Comparison of ENCODE assay signal across 8 cellular contexts in genomic region chr2:209960676-209961630, GRCh38. TPM values are rescaled to one million over a fixed set of nuclear protein-coding genes. Genes with fewer than 3 reads are reported as not detected.
DNase-seq lines count a peak whose midpoint lies in the region; ATAC-seq and TF ChIP-seq lines count a peak whose summit lies in the region.

No MANE protein-coding gene starts in this region.

- peak; percentile 32 to 79 (median 68) for TF ChIP-seq CTCF in heart right ventricle (IDR thresholded peaks at IDR 0.05)

- 29 to 35% methylated on average over 4 of the region's 4 CpGs for WGBS in heart right ventricle, 2 donors

- H3K27me3 ChIP-seq in heart right ventricle, result no peaks in the 10 kb centered on the region

- DNase-seq in G401 (ENCODE audit: low spot score), result peak; percentile 64
- peak; percentile 29 for DNase-seq in HK-2 (ENCODE audit: unreplicated experiment)
- peak; percentile 31 to 84 for DNase-seq in NOMO-1 (lab: John Stamatoyannopoulos, UW; ENCODE audit: unreplicated experiment in 2 of 2)
- peak; percentile 25 for DNase-seq in activated naive CD4-positive, alpha-beta T cell treated with anti-CD3 and anti-CD28 coated beads, Interleukin-2, amount 50 U/mL, for 16 hours
- DNase-seq in heart right ventricle, result peak in 1 of 2 donors; percentile 21
- peak; percentile 39 for DNase-seq in putamen (ENCODE audit: low spot score)
- no peak for DNase-seq in activated CD4-positive, CD25-positive, alpha-beta regulatory T cell (lab: John Stamatoyannopoulos, UW)

- H3K27ac ChIP-seq in heart right ventricle, result no peak overlapping the region

- no peaks in the 10 kb centered on the region for H3K4me1 ChIP-seq in heart right ventricle

- no peaks in the 10 kb centered on the region for H3K36me3 ChIP-seq in heart right ventricle

- no peak overlapping the region for H3K4me3 ChIP-seq in heart right ventricle

- in situ Hi-C loops in G401 (cut with HindIII; ENCODE audit: low sequenced_read_pairs), result no loop called here

- intact Hi-C loops in heart right ventricle (cut with DNase I), result loop anchor here in 7 of 10 donors (2.0 to 10.0 kb wide), 5 partner anchors 396 to 626 kb away; no protein-coding TSS in a partner anchor

- no peaks in the 10 kb centered on the region for H3K9me3 ChIP-seq in heart right ventricle

- ATAC-seq in GM21515 (IDR thresholded peaks at IDR 0.05; ENCODE audit: unreplicated experiment), result peak; percentile 95
- ATAC-seq in heart right ventricle, result peak in 6 of 8 donors; percentile 49 to 80 (median 60)

RNA-seq across cellular contexts. Expression of gene RPE, which starts 41.5 kb away (rescaled TPM):
- 23.9 and 37.1 TPM in 2 replicates for total RNA-seq in G401 (2014; rRNA removed; shearing (Covaris generic))
- 10 to 100 TPM; 12.4 to 25.6 (median 15.1) TPM for total RNA-seq in heart right ventricle
- 10 to 100 TPM in 1 of 2 donors, 1 to 10 TPM in 1; 8.0 to 12.9 TPM for polyA plus RNA-seq in heart right ventricle

Comparison
In these comparisons a context has a peak if more than half of its experiments do, and no peak if none do; other contexts are left out.
1. DNase-seq: peak in G401 (single experiment), HK-2 (single experiment), NOMO-1 (2 of 2), activated naive CD4-positive, alpha-beta T cell treated with anti-CD3 and anti-CD28 coated beads, Interleukin-2, amount 50 U/mL, for 16 hours (single experiment) and putamen (single experiment); none in activated CD4-positive, CD25-positive, alpha-beta regulatory T cell (0 of 4).